ENCODE assay signal across 1 cellular context in genomic region chr16:57422026-57422944, GRCh38.
TF ChIP-seq lines count a peak whose summit lies in the region.

No MANE protein-coding gene starts in this region.

TF ChIP-seq in GM12891, 5 proteins besides CTCF, POLR2A, EP300 and RAD21:
- TF ChIP-seq SPI1 (IDR thresholded peaks at IDR 0.05; ENCODE audit: low read depth, low read length) (no peak), POU2F2 (IDR thresholded peaks at IDR 0.05; ENCODE audit: low read depth, low read length) (no peak), TAF1 (IDR thresholded peaks at IDR 0.05; ENCODE audit: low read depth, low read length) (no peak), PAX5 (IDR thresholded peaks at IDR 0.05; ENCODE audit: insufficient read depth, low read length, severe bottlenecking) (no peak), POLR2AphosphoS5 (IDR thresholded peaks at IDR 0.05; ENCODE audit: low read depth, low read length) (no peak)
TF ChIP-seq in GM12891: peak in this region for 0.
